ENCODE assay signal across 8 cellular contexts in genomic region chr5:163408311-163408923, GRCh38. TPM values are rescaled to one million over a fixed set of nuclear protein-coding genes. Genes with fewer than 3 reads are reported as not detected.
DNase-seq lines count a peak whose midpoint lies in the region; ATAC-seq and TF ChIP-seq lines count a peak whose summit lies in the region.

No MANE protein-coding gene starts in this region.

- CTCF ChIA-PET in activated naive CD4-positive, alpha-beta T cell treated with anti-CD3 and anti-CD28 coated beads, Interleukin-2, amount 10 ng/mL, durations not matched to agents 7 days and 5 days (lab: Charles Lee) = interaction anchor here (0.7 to 2.3 kb wide), 21 partner anchors 9 to 1865 kb away, joined by 3 to 17 read pairs (median 3); partner anchors contain the start of genes CCNG1, HMMR and NUDCD2

- no peaks in the 10 kb centered on the region for H3K9me3 ChIP-seq in SJSA1 (replicated peaks)
- no peaks in the 10 kb centered on the region for H3K9me3 ChIP-seq in cardiac muscle cell (ENCODE audit: low read depth)

- H3K27me3 ChIP-seq in SJSA1 (replicated peaks) = no peaks in the 10 kb centered on the region; the same call in 1 of the 2 replicates
- no peaks in the 10 kb centered on the region for H3K27me3 ChIP-seq in cardiac muscle cell

- H3K36me3 ChIP-seq in SJSA1 (no peaks in the 10 kb centered on the region), cardiac muscle cell (no peaks in the 10 kb centered on the region)

- H3K4me1 ChIP-seq in SJSA1 (replicated peaks) (no peaks in the 10 kb centered on the region), cardiac muscle cell (ENCODE audit: low read depth) (no peaks in the 10 kb centered on the region)

- H3K9me3 Mint-ChIP-seq in activated naive CD4-positive, alpha-beta T cell treated with anti-CD3 and anti-CD28 coated beads, Interleukin-2, amount 10 ng/mL, durations not matched to agents 7 days and 5 days = no peaks in the 10 kb centered on the region

- H3K27ac Mint-ChIP-seq in activated naive CD4-positive, alpha-beta T cell treated with anti-CD3 and anti-CD28 coated beads, Interleukin-2, amount 10 ng/mL, durations not matched to agents 7 days and 5 days = no peak overlapping the region

- peaks cover 4% of the 10 kb centered on the region for H3K27me3 Mint-ChIP-seq in activated naive CD4-positive, alpha-beta T cell treated with anti-CD3 and anti-CD28 coated beads, Interleukin-2, amount 10 ng/mL, durations not matched to agents 7 days and 5 days

- DNase-seq in EH (ENCODE audit: low read depth) (peak; percentile 61), HuH-7 (ENCODE audit: low spot score) (peak; percentile 32), SJSA1 (ENCODE audit: low read depth in 1 of 2, low spot score in 2 of 2) (peak; percentile 57 to 70), cardiac muscle cell (ENCODE audit: low read depth in 1 of 2, low spot score in 1 of 2) (peak; percentile 57 to 90), putamen (ENCODE audit: low spot score) (peak; percentile 81), amniotic stem cell (lab: John Stamatoyannopoulos, UW) (no peak)
- peak; percentile 68 for DNase-seq in activated naive CD4-positive, alpha-beta T cell treated with anti-CD3 and anti-CD28 coated beads, Interleukin-2, amount 10 ng/mL, durations not matched to agents 7 days and 5 days

- H3K36me3 Mint-ChIP-seq in activated naive CD4-positive, alpha-beta T cell treated with anti-CD3 and anti-CD28 coated beads, Interleukin-2, amount 10 ng/mL, durations not matched to agents 7 days and 5 days = no peaks in the 10 kb centered on the region

- TF ChIP-seq CTCF in cardiac muscle cell (IDR thresholded peaks at IDR 0.05; ENCODE audit: low read depth, low read length) = peak; percentile 84

- H3K4me3 ChIP-seq in SJSA1 (no peak overlapping the region), cardiac muscle cell (no peak overlapping the region)

- H3K27ac ChIP-seq in SJSA1 (no peak overlapping the region), cardiac muscle cell (no peak overlapping the region)

- no peaks in the 10 kb centered on the region for H3K4me1 Mint-ChIP-seq in activated naive CD4-positive, alpha-beta T cell treated with anti-CD3 and anti-CD28 coated beads, Interleukin-2, amount 10 ng/mL, durations not matched to agents 7 days and 5 days

- no peak overlapping the region for H3K4me3 Mint-ChIP-seq in activated naive CD4-positive, alpha-beta T cell treated with anti-CD3 and anti-CD28 coated beads, Interleukin-2, amount 10 ng/mL, durations not matched to agents 7 days and 5 days

- ATAC-seq in GM21526 (IDR thresholded peaks at IDR 0.05; ENCODE audit: low FRiP score, unreplicated experiment) = peak; percentile 72

RNA-seq across cellular contexts. Expression of gene CCNG1, which starts 29.0 kb away (rescaled TPM):
- total RNA-seq in SJSA1 (2014; rRNA removed; shearing (Covaris generic)) = 191 and 195 TPM in 2 replicates
- 120 and 155 TPM in 2 replicates for total RNA-seq in cardiac muscle cell
- polyA plus RNA-seq in cardiac muscle cell = 134 and 181 TPM in 2 replicates

RNA-seq across cellular contexts. Expression of gene NUDCD2, which starts 51.5 kb away (rescaled TPM):
- 15.4 and 20.5 TPM in 2 replicates for total RNA-seq in SJSA1 (2014; rRNA removed; shearing (Covaris generic))
- total RNA-seq in cardiac muscle cell = 9.2 and 16.5 TPM in 2 replicates
- 78.6 and 117 TPM in 2 replicates for polyA plus RNA-seq in cardiac muscle cell

RNA-seq across cellular contexts. Expression of gene HMMR, which starts 52.0 kb away (rescaled TPM):
- total RNA-seq in SJSA1 (2014; rRNA removed; shearing (Covaris generic)) = 117 and 119 TPM in 2 replicates
- total RNA-seq in cardiac muscle cell = 7.8 and 46.5 TPM in 2 replicates
- polyA plus RNA-seq in cardiac muscle cell = 7.8 and 36.2 TPM in 2 replicates
